ENCODE assay signal across 11 cellular contexts in the genomic region with DNA sequence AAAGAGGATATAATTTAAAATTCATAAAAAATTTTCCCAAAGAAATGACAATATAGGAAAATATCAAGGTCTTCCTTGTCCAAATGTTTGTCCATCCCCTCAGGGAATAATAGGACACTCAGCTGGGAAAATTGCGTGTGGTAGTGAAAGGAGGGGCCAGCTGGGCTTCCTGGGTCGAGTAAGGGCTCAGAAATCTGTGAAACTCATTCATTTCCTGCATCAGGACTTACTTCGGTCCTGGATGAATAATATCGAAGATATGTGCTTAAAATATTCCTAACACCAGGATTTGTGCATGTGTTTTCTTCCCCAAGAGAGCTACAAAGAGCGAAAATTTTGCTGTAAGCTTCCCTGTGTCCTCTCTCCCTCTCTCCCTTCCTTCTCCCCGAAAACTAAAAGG.
DNase-seq lines count a peak whose midpoint lies in the region; FAIRE-seq and TF ChIP-seq lines count a peak whose summit lies in the region.
"Had no signal": no experiment of that assay in that cellular context is flagged by ENCODE, and none has a peak within 500 bp of the region (broad histone marks: within the 10 kb centered on the region; RNA-seq: fewer than 3 reads in every experiment).

No MANE protein-coding gene starts in this region.

- peak overlapping the region; percentile 57 for H3K4me3 Mint-ChIP-seq in chondrocyte (ENCODE audit: unreplicated experiment)

- H3K4me3 ChIP-seq in AG10803 (ENCODE audit: low read length): peak overlapping the region; percentile 30
- peak overlapping the region; percentile 40 for H3K4me3 ChIP-seq in HUES64 (ENCODE audit: low read length)

- H3K27ac Mint-ChIP-seq in chondrocyte (ENCODE audit: unreplicated experiment): peak overlapping the region; percentile 80

- no peaks in the 10 kb centered on the region for H3K36me3 ChIP-seq in HUES64 (ENCODE audit: insufficient read depth, low read length)

- DNase-seq in AG10803 (ENCODE audit: low read depth): peak; percentile 88
- no peak for DNase-seq in chondrocyte (ENCODE audit: low spot score)
- peak; percentile 1 for DNase-seq in left kidney (ENCODE audit: low read depth, low spot score)
- no peak for DNase-seq in nucleus accumbens (lab: John Stamatoyannopoulos, UW)
- DNase-seq in GM12892 (ENCODE audit: insufficient read length): no peak
- DNase-seq in activated T-cell treated with anti-CD3 and anti-CD28 coated beads, Interleukin-2, amount 50 U/mL, for 1 hour: no peak
- DNase-seq in activated CD4-positive, alpha-beta T cell treated with anti-CD3 and anti-CD28 coated beads for 48 hours: no peak
- DNase-seq: anterior cingulate cortex, DMS 273 treated with DMSO at 0.1 percent for 48 hours, NCI-H774 had no signal

- no peaks in the 10 kb centered on the region for H3K27me3 Mint-ChIP-seq in chondrocyte (ENCODE audit: low read depth)

- H3K36me3 Mint-ChIP-seq in chondrocyte (ENCODE audit: low read depth): no peaks in the 10 kb centered on the region

- H3K27ac ChIP-seq in HUES64 (ENCODE audit: low read depth, low read length): peak overlapping the region; percentile 90

- peak overlapping the region; percentile 79 for H3K9ac ChIP-seq in HUES64 (ENCODE audit: low read depth, low read length)

- peaks cover 24% of the 10 kb centered on the region for H3K4me1 ChIP-seq in HUES64 (ENCODE audit: insufficient read depth, low read length)

- no peaks in the 10 kb centered on the region for H3K9me3 ChIP-seq in HUES64 (ENCODE audit: insufficient read depth, low read depth, low read length)

- H3K27me3 ChIP-seq in HUES64 (ENCODE audit: insufficient read depth, low read length): no peaks in the 10 kb centered on the region

- H3K9me3 Mint-ChIP-seq in chondrocyte (ENCODE audit: low read depth): no peaks in the 10 kb centered on the region

- peaks cover 32% of the 10 kb centered on the region for H3K4me1 Mint-ChIP-seq in chondrocyte (ENCODE audit: low read depth)

- TF ChIP-seq CTCF in AG10803 (conservative IDR thresholded peaks at IDR 0.05; ENCODE audit: low read length): no peak
- TF ChIP-seq CTCF in chondrocyte (IDR thresholded peaks at IDR 0.05): no peak

- no peak for TF ChIP-seq POLR2A in GM12892 (IDR thresholded peaks at IDR 0.05; ENCODE audit: low read depth, low read length)

- WGBS in HUES64: 33% methylated on average over 6 of the region's 6 CpGs

- FAIRE-seq in GM12892 (lab: Jason Lieb, UNC): no peak

Comparison
In these comparisons a context has a peak if more than half of its experiments do, and no peak if none do; other contexts are left out.
1. DNase-seq: peak in AG10803 (single experiment) and left kidney (single experiment); none in chondrocyte (single experiment), nucleus accumbens (0 of 56), GM12892 (single experiment), activated T-cell treated with anti-CD3 and anti-CD28 coated beads, Interleukin-2, amount 50 U/mL, for 1 hour (single experiment) and activated CD4-positive, alpha-beta T cell treated with anti-CD3 and anti-CD28 coated beads for 48 hours (single experiment).